Comparison of ENCODE assay signal across 28 cellular contexts in the genomic region with DNA sequence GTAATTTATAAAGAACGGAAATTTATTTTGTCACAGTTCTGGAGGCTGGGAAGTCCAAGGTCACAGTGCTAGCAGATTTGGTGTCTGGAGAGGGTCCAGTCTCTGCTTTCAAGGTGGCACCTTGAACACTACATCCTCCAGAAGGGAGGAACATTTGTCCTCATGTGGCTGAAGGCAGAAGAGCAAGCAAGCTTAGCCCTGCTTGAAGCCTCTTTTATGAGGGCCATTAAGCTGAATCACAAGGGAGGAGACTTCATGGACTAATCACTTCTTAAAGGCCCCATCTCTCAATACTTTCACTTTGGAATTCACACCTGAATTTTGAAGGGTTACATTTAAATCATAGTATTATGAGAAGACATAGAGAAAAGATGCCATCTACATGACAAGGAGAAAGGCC.
"Had no signal": no experiment of that assay in that cellular context is flagged by ENCODE, and none has a peak within 500 bp of the region (broad histone marks: within the 10 kb centered on the region; RNA-seq: fewer than 3 reads in every experiment).

No MANE protein-coding gene starts in this region.

- DNase-seq: natural killer cell; occipital lobe; ovary; posterior cingulate gyrus; psoas muscle; right cardiac atrium; right lobe of liver; sigmoid colon; spleen; stimulated activated CD4-positive, alpha-beta T cell treated with anti-CD3 and anti-CD28 coated beads, Interleukin-12 subunit alpha, Interleukin-12 subunit beta, amount 100 ng/mL, for 4 hours; stimulated activated CD4-positive, alpha-beta T cell treated with anti-CD3 and anti-CD28 coated beads, Interleukin-1b, Interleukin-23, amount 100 ng/mL, for 48 hours; stimulated activated CD4-positive, alpha-beta T cell treated with anti-CD3 and anti-CD28 coated beads, Interleukin-4, amount 100 ng/mL, for 1 hour; stimulated activated CD4-positive, alpha-beta T cell treated with anti-CD3 and anti-CD28 coated beads, Interleukin-4, amount 100 ng/mL, for 4 hours; stimulated activated CD8-positive, alpha-beta memory T cell treated with anti-CD3 and anti-CD28 coated beads, Interleukin-4, amount 100 ng/mL, for 48 hours; stimulated activated naive CD4-positive, alpha-beta T cell; stimulated activated naive CD8-positive, alpha-beta T cell treated with anti-CD3 and anti-CD28 coated beads, Interleukin-15, amount 100 ng/mL, for 72 hours; stimulated activated naive CD8-positive, alpha-beta T cell treated with anti-CD3 and anti-CD28 coated beads, Interleukin-15, Interleukin-2, amounts not matched to agents 100 U/mL and 50 U/mL, for 24 hours; substantia nigra; testis; tibial artery; transverse colon; upper lobe of right lung; uterus had no signal

- H3K9ac ChIP-seq: neural progenitor cell, parathyroid adenoma had no signal

- H3K79me2 ChIP-seq: parathyroid adenoma had no signal

- H3K4me2 ChIP-seq: neural progenitor cell, smooth muscle cell had no signal

- H2AFZ ChIP-seq: neural progenitor cell, parathyroid adenoma had no signal

- H3K36me3 ChIP-seq: neural progenitor cell, ovary, right lobe of liver, sigmoid colon, spleen, suprapubic skin, tibial artery, transverse colon, upper lobe of right lung, uterus had no signal

- ATAC-seq: natural killer cell; psoas muscle; right cardiac atrium; right lobe of liver; stimulated activated memory B cell treated with anti-CD40 and anti-IgM and Interleukin-4, amounts not matched to agents 10 μg/mL and 1 μg/mL and 100 μg/mL, for 72 hours; stimulated activated naive CD8-positive, alpha-beta T cell treated with anti-CD3 and anti-CD28 coated beads, Interleukin-15, amount 100 ng/mL, for 72 hours; stimulated activated naive CD8-positive, alpha-beta T cell treated with anti-CD3 and anti-CD28 coated beads, Interleukin-15, Interleukin-2, amounts not matched to agents 100 U/mL and 50 U/mL, for 24 hours; upper lobe of right lung had no signal

- H3K4me3 ChIP-seq: neural progenitor cell, ovary, psoas muscle, right lobe of liver, sigmoid colon, smooth muscle cell, spleen, suprapubic skin, testis, tibial artery, transverse colon, upper lobe of right lung, uterus had no signal

- H3K9me3 ChIP-seq: ovary, testis, transverse colon, upper lobe of right lung, uterus had no signal

- H3K4me1 ChIP-seq: parathyroid adenoma, psoas muscle, right lobe of liver, spleen, suprapubic skin, testis, tibial artery, transverse colon, upper lobe of right lung, uterus had no signal

- H3K27me3 ChIP-seq: neural progenitor cell, ovary, right lobe of liver, sigmoid colon, spleen, testis, tibial artery, transverse colon, upper lobe of right lung, uterus had no signal

- H3K27ac ChIP-seq: neural progenitor cell, ovary, parathyroid adenoma, psoas muscle, right lobe of liver, sigmoid colon, spleen, suprapubic skin, testis, tibial artery, transverse colon, upper lobe of right lung, uterus had no signal
